15 cellular contexts compared by ENCODE assay signal in genomic region chr3:4856986-4857385, GRCh38.
"Had no signal": no experiment of that assay in that cellular context is flagged by ENCODE, and none has a peak within 500 bp of the region (broad histone marks: within the 10 kb centered on the region; RNA-seq: fewer than 3 reads in every experiment).

No MANE protein-coding gene starts in this region.

- H3K4me3 Mint-ChIP-seq: activated naive CD8-positive, alpha-beta T cell treated with anti-CD3 and anti-CD28 coated beads, Interleukin-2, amount 10 ng/mL, durations not matched to agents 7 days and 5 days; activated T-cell treated with anti-CD3 and anti-CD28 coated beads, Interleukin-2, amount 50 U/mL, for 24 hours; neural crest cell had no signal

- ATAC-seq: foreskin keratinocyte, left lung had no signal

- H3K4me3 ChIP-seq: esophagus squamous epithelium, left lung, ovary, thyroid gland had no signal

- H3K9me3 ChIP-seq: ovary, thyroid gland had no signal

- DNase-seq: activated CD4-positive, alpha-beta T cell treated with anti-CD3 and anti-CD28 coated beads, Interleukin-2, amount 50 U/mL, for 4 hours; activated gamma-delta T cell; activated naive CD8-positive, alpha-beta T cell treated with anti-CD3 and anti-CD28 coated beads, Interleukin-2, amount 10 ng/mL, durations not matched to agents 7 days and 5 days; activated T-cell treated with anti-CD3 and anti-CD28 coated beads, Interleukin-2, amount 50 U/mL, for 24 hours; aorta; esophagus squamous epithelium; foreskin keratinocyte; head of caudate nucleus; islet precursor cell; left lung; mesendoderm; ovary; T-helper 2 cell; thyroid gland had no signal

- H3K27me3 ChIP-seq: esophagus squamous epithelium, foreskin keratinocyte, left lung, ovary, thyroid gland had no signal

- H3K27ac ChIP-seq: esophagus squamous epithelium, foreskin keratinocyte, left lung, ovary, thyroid gland had no signal

- H3K27ac Mint-ChIP-seq: activated T-cell treated with anti-CD3 and anti-CD28 coated beads, Interleukin-2, amount 50 U/mL, for 24 hours had no signal

- H3K36me3 ChIP-seq: left lung, ovary, thyroid gland had no signal

- H3K27me3 Mint-ChIP-seq: activated naive CD8-positive, alpha-beta T cell treated with anti-CD3 and anti-CD28 coated beads, Interleukin-2, amount 10 ng/mL, durations not matched to agents 7 days and 5 days; activated T-cell treated with anti-CD3 and anti-CD28 coated beads, Interleukin-2, amount 50 U/mL, for 24 hours had no signal

- H3K4me1 ChIP-seq: foreskin keratinocyte had no signal
